Comparison of ENCODE assay signal across 19 cellular contexts in the genomic region with DNA sequence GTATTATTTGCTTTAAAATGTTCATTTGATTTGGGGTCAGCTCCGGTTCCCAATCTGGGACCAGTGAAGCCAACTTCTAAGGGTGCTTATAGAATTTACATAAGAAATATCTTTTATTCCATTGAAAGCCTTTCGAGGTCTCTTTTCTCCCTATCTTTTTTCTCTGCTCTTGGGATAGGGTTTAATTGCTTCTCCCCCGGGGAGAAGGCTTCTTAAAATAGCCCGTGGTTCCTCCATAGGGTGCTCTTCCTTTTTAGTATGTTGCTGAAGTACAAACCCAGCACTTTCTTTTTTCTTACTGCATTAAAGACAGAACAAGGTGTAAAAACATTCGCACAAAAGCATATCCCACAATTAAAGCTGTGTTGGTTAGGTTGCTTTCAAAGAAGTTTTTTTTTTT.
DNase-seq lines count a peak whose midpoint lies in the region; ATAC-seq, FAIRE-seq and TF ChIP-seq lines count a peak whose summit lies in the region.
"Had no signal": no experiment of that assay in that cellular context is flagged by ENCODE, and none has a peak within 500 bp of the region (broad histone marks: within the 10 kb centered on the region; RNA-seq: fewer than 3 reads in every experiment).

No MANE protein-coding gene starts in this region.

- CTCF ChIA-PET in H1 (lab: Charles Lee; ENCODE audit: partially characterized antibody), result interaction anchor here (0.9 to 2.7 kb wide), 6 partner anchors 8 to 368 kb away, joined by 3 to 7 read pairs (median 5); no protein-coding TSS in a partner anchor

- no peak overlapping the region for H2BK15ac ChIP-seq in H1 (ENCODE audit: low read length)

- H3K18ac ChIP-seq in H1 (ENCODE audit: extremely low read depth, low read length), result no peak overlapping the region

- no peak overlapping the region for H2BK12ac ChIP-seq in H1 (ENCODE audit: low read depth, low read length)

- TF ChIP-seq POLR2A in H1 (IDR thresholded peaks at IDR 0.05; ENCODE audit: control extremely low read depth in 1 of 2, low read depth in 2 of 2, low read length in 2 of 2) (no peak), vagina (IDR thresholded peaks at IDR 0.05) (no peak)

- no peaks in the 10 kb centered on the region for H3K9me3 Mint-ChIP-seq in mesothelial cell of epicardium
- H3K9me3 Mint-ChIP-seq: activated T-cell treated with anti-CD3 and anti-CD28 coated beads, Interleukin-2, amount 50 U/mL, for 24 hours; central memory CD8-positive, alpha-beta T cell; stimulated activated effector memory CD8-positive, alpha-beta T cell treated with anti-CD3 and anti-CD28 coated beads, Interleukin-12 subunit alpha, Interleukin-12 subunit beta, amount 100 ng/mL, for 72 hours had no signal

- H3K56ac ChIP-seq in H1 (replicated peaks; ENCODE audit: insufficient read length, low read depth, low read length), result no peak overlapping the region

- H3K4me3 ChIP-seq in H1 (ENCODE audit: extremely low read depth in 1 of 4, insufficient read depth in 2 of 4, low read depth in 3 of 4, low read length in 4 of 4) (peak overlapping the region in 2 of 4 experiments; percentile 20 to 48; a peak in 3 of 8 replicates), subcutaneous abdominal adipose tissue (ENCODE audit: low read depth in 1 of 5, low read length in 5 of 5) (peak overlapping the region in 3 of 5 donors; percentile 23 to 31 (median 25)), vagina (peak overlapping the region in 1 of 2 donors; percentile 4)
- H3K4me3 ChIP-seq: PC-9, upper lobe of right lung had no signal

- no peak overlapping the region for H3K14ac ChIP-seq in H1 (ENCODE audit: insufficient read length)

- no peaks in the 10 kb centered on the region; the same call in 1 of the 2 replicates for H3K23me2 ChIP-seq in H1 (ENCODE audit: low read depth, low read length)

- peaks cover 5% of the 10 kb centered on the region for H3K27me3 Mint-ChIP-seq in mesothelial cell of epicardium (ENCODE audit: low read depth)

- TF ChIP-seq RAD21 in H1 (IDR thresholded peaks at IDR 0.05 in 1 of 2, conservative IDR thresholded peaks at IDR 0.05 in 1 of 2; ENCODE audit: low read depth in 2 of 2, low read length in 2 of 2), result no peak

- H2AK5ac ChIP-seq in H1 (ENCODE audit: low read depth, low read length), result no peak overlapping the region

- no peak overlapping the region for H3K27ac Mint-ChIP-seq in mesothelial cell of epicardium
- H3K27ac Mint-ChIP-seq: activated T-cell treated with anti-CD3 and anti-CD28 coated beads, Interleukin-2, amount 50 U/mL, for 24 hours; stimulated activated effector memory CD8-positive, alpha-beta T cell treated with anti-CD3 and anti-CD28 coated beads, Interleukin-12 subunit alpha, Interleukin-12 subunit beta, amount 100 ng/mL, for 72 hours had no signal

- ATAC-seq in HG03135 (IDR thresholded peaks at IDR 0.05; ENCODE audit: unreplicated experiment), result no peak
- ATAC-seq: SK-N-SH treated with all-trans-retinoic acid at 6 μM for 48 hours; stimulated activated effector memory CD8-positive, alpha-beta T cell treated with anti-CD3 and anti-CD28 coated beads, Interleukin-12 subunit alpha, Interleukin-12 subunit beta, amount 100 ng/mL, for 72 hours had no signal

- intact Hi-C loops in vagina (cut with DNase I), result no loop called here

- H3K4me1 ChIP-seq in H1 (replicated peaks in 1 of 4; ENCODE audit: control insufficient read depth in 3 of 4, insufficient read depth in 4 of 4, low read length in 3 of 4) (peaks cover 0 to 10% (median 5%) of the 10 kb centered on the region in 4 experiments; a peak in 3 of 7 replicates), subcutaneous abdominal adipose tissue (ENCODE audit: control insufficient read depth in 5 of 5, insufficient read depth in 5 of 5, low read length in 5 of 5) (peaks cover 0 to 7% (median 0%) of the 10 kb centered on the region in 5 donors), vagina (no peaks in the 10 kb centered on the region)
- H3K4me1 ChIP-seq: upper lobe of right lung had no signal

- H2AFZ ChIP-seq in H1 (ENCODE audit: low read length), result no peak overlapping the region
- H2AFZ ChIP-seq: PC-9 had no signal

- H3K9me3 ChIP-seq in H1 (ENCODE audit: insufficient read depth in 2 of 2, low read depth in 1 of 2, low read length in 1 of 2), result no peaks in the 10 kb centered on the region
- no peaks in the 10 kb centered on the region for H3K9me3 ChIP-seq in subcutaneous abdominal adipose tissue (ENCODE audit: control insufficient read depth in 5 of 5, low read length in 5 of 5)
- no peaks in the 10 kb centered on the region for H3K9me3 ChIP-seq in vagina
- H3K9me3 ChIP-seq: upper lobe of right lung had no signal

- POLR2A ChIA-PET in H1 (lab: Charles Lee; ENCODE audit: partially characterized antibody), result interaction anchor here (0.7 to 1.0 kb wide), 2 partner anchors 11 to 39 kb away, joined by 3 to 4 read pairs; no protein-coding TSS in a partner anchor

- peak overlapping the region; percentile 53 to 78; a peak in 3 of 4 replicates for H3K4me2 ChIP-seq in H1 (ENCODE audit: insufficient read depth in 1 of 2, low read depth in 2 of 2, low read length in 2 of 2)
- H3K4me2 ChIP-seq: PC-9 had no signal

- H4K20me1 ChIP-seq in H1 (replicated peaks in 1 of 2; ENCODE audit: control insufficient read depth in 1 of 2, insufficient read depth in 2 of 2, low read length in 2 of 2), result no peaks in the 10 kb centered on the region

- peak overlapping the region; percentile 65 for H3K4me3 Mint-ChIP-seq in mesothelial cell of epicardium
- H3K4me3 Mint-ChIP-seq: activated T-cell treated with anti-CD3 and anti-CD28 coated beads, Interleukin-2, amount 50 U/mL, for 24 hours; central memory CD8-positive, alpha-beta T cell; stimulated activated effector memory CD8-positive, alpha-beta T cell treated with anti-CD3 and anti-CD28 coated beads, Interleukin-12 subunit alpha, Interleukin-12 subunit beta, amount 100 ng/mL, for 72 hours had no signal

- 29% methylated on average over 5 of the region's 5 CpGs; no CpG with 5 or more reads in 1 of the 2 experiments for WGBS in H1 (ENCODE audit: extremely low coverage in 1 of 2, insufficient coverage in 1 of 2, insufficient read length in 1 of 2, insufficient replicate concordance in 2 of 2, low coverage in 1 of 2, low lambda C conversion rate in 2 of 2, missing lambda C conversion rate in 1 of 2), 2 experiments

- FAIRE-seq in H1 (lab: Jason Lieb, UNC) (no peak), HTR-8/SVneo (lab: Jason Lieb, UNC) (no peak)
- FAIRE-seq: endometrium, H54 had no signal

- H4K91ac ChIP-seq in H1 (replicated peaks; ENCODE audit: insufficient read length, low read length), result no peak overlapping the region

- no peak for TF ChIP-seq CTCF in H1 (IDR thresholded peaks at IDR 0.05; ENCODE audit: control extremely low read depth in 1 of 3, insufficient read depth in 1 of 3, low read depth in 1 of 3, low read length in 3 of 3)
- TF ChIP-seq CTCF in mesothelial cell of epicardium (IDR thresholded peaks at IDR 0.05; ENCODE audit: unreplicated experiment), result no peak
- TF ChIP-seq CTCF in vagina (IDR thresholded peaks at IDR 0.05), result no peak

- no peaks in the 10 kb centered on the region for H3K36me3 Mint-ChIP-seq in mesothelial cell of epicardium
- H3K36me3 Mint-ChIP-seq: stimulated activated effector memory CD8-positive, alpha-beta T cell treated with anti-CD3 and anti-CD28 coated beads, Interleukin-12 subunit alpha, Interleukin-12 subunit beta, amount 100 ng/mL, for 72 hours had no signal

- no peak overlapping the region for H2BK120ac ChIP-seq in H1 (replicated peaks; ENCODE audit: low read depth, low read length)

- no peak overlapping the region for H3K27ac ChIP-seq in H1 (ENCODE audit: low read depth, low read length)
- no peak overlapping the region for H3K27ac ChIP-seq in subcutaneous abdominal adipose tissue (ENCODE audit: low read depth, low read length)
- H3K27ac ChIP-seq in vagina, result no peak overlapping the region
- H3K27ac ChIP-seq: 22Rv1, C4-2B, PC-9, upper lobe of right lung had no signal

- peak; percentile 84 for DNase-seq in NCI-H1092 treated with DMSO at 0.1 percent for 48 hours (lab: John Stamatoyannopoulos, UW)
- no peak for DNase-seq in NCI-H1092 (lab: John Stamatoyannopoulos, UW)
- no peak for DNase-seq in H1 (ENCODE audit: low read depth in 1 of 2, low spot score in 2 of 2)
- no peak for DNase-seq in mesothelial cell of epicardium (ENCODE audit: low spot score in 2 of 2, unreplicated experiment in 2 of 2)
- DNase-seq in HTR-8/SVneo (ENCODE audit: insufficient read length, low spot score), result no peak
- DNase-seq in vagina (ENCODE audit: extremely low spot score in 2 of 2), result no peak
- DNase-seq: activated CD4-positive, alpha-beta T cell treated with anti-CD3 and anti-CD28 coated beads for 48 hours; activated T-cell treated with anti-CD3 and anti-CD28 coated beads, Interleukin-2, amount 50 U/mL, for 24 hours; PC-9; upper lobe of right lung had no signal

- H4K8ac ChIP-seq in H1 (ENCODE audit: extremely low read depth, insufficient read depth, low read length), result no peak overlapping the region

- no peak overlapping the region for H4K5ac ChIP-seq in H1 (ENCODE audit: insufficient read length, low read depth, low read length)

- H2BK20ac ChIP-seq in H1 (ENCODE audit: low read length), result no peak overlapping the region

- peaks cover 28% of the 10 kb centered on the region for H3K4me1 Mint-ChIP-seq in mesothelial cell of epicardium
- H3K4me1 Mint-ChIP-seq: central memory CD8-positive, alpha-beta T cell; stimulated activated effector memory CD8-positive, alpha-beta T cell treated with anti-CD3 and anti-CD28 coated beads, Interleukin-12 subunit alpha, Interleukin-12 subunit beta, amount 100 ng/mL, for 72 hours had no signal

- H2BK5ac ChIP-seq in H1 (ENCODE audit: low read depth, low read length), result no peak overlapping the region

- no peaks in the 10 kb centered on the region for H3K79me2 ChIP-seq in H1 (ENCODE audit: control insufficient read depth in 1 of 2, insufficient read depth in 2 of 2, low read length in 2 of 2)

- H3K4ac ChIP-seq in H1 (replicated peaks; ENCODE audit: insufficient read length, low read depth, low read length), result no peak overlapping the region

- no peak overlapping the region for H3K23ac ChIP-seq in H1 (ENCODE audit: insufficient read length)

- no peak for TF ChIP-seq EP300 in H1 (IDR thresholded peaks at IDR 0.05; ENCODE audit: borderline replicate concordance in 1 of 2, low read depth in 2 of 2, low read length in 2 of 2)

- no peaks in the 10 kb centered on the region; a peak in 2 of 7 replicates for H3K27me3 ChIP-seq in H1 (replicated peaks in 1 of 4; ENCODE audit: control insufficient read depth in 3 of 4, extremely low read depth in 1 of 4, insufficient read depth in 3 of 4, low read length in 3 of 4)
- peaks cover 0 to 7% (median 0%) of the 10 kb centered on the region in 5 donors for H3K27me3 ChIP-seq in subcutaneous abdominal adipose tissue (ENCODE audit: control insufficient read depth in 5 of 5, insufficient read depth in 4 of 5, low read length in 5 of 5)
- no peaks in the 10 kb centered on the region for H3K27me3 ChIP-seq in vagina

- H3K9ac ChIP-seq in H1 (replicated peaks in 1 of 4; ENCODE audit: extremely low read depth in 1 of 4, low read depth in 3 of 4, low read length in 3 of 4) (no peak overlapping the region), subcutaneous abdominal adipose tissue (ENCODE audit: low read length in 5 of 5) (peak overlapping the region in 1 of 5 donors; percentile 23)

- H3K36me3 ChIP-seq in H1 (ENCODE audit: control insufficient read depth in 2 of 4, insufficient read depth in 4 of 4, low read length in 3 of 4) (no peaks in the 10 kb centered on the region), subcutaneous abdominal adipose tissue (ENCODE audit: control insufficient read depth in 5 of 5, insufficient read depth in 5 of 5, low read length in 5 of 5) (no peaks in the 10 kb centered on the region), vagina (no peaks in the 10 kb centered on the region)
- H3K36me3 ChIP-seq: upper lobe of right lung had no signal

- H3K79me1 ChIP-seq in H1 (ENCODE audit: low read depth, low read length), result no peaks in the 10 kb centered on the region
